In the genomic region with DNA sequence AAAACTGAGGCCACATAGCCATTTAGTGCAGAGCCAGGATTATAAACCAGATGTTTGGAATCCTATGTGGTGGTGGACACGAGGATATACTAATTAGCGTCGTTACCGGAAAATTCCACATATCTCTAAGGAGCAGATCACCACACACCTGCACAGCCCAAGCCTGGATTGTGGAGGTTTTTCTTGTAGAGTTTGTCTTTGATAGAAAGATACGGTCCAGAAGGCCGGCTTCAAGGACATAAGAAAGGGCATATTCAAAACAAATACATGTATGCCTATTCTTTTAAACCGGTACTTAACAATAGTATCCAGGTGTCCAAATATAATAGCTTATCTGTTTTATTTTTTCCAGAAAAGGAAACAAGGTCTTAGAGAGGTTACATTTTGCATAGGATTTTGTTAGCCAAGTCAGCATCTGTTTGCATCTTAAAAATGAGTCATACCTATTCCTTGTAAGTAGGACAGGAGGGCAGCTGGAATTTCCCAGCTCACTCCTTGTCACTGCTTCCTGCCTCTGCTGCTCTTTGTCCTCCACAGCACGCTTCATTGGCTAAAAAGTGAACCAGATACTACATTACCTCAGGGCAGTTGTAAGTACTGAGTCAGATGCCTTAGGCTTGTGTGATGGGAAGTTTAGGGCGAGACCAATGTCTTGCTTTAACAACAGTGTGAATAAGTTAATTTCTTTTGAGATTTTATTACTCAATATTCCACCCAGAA, we compare ENCODE assay signal across 8 cellular contexts. TPM values are rescaled to one million over a fixed set of nuclear protein-coding genes. Genes with fewer than 3 reads are reported as not detected.
DNase-seq lines count a peak whose midpoint lies in the region; ATAC-seq and TF ChIP-seq lines count a peak whose summit lies in the region.

No MANE protein-coding gene starts in this region.

- H3K9me2 ChIP-seq in MM.1S (replicated peaks; ENCODE audit: insufficient read depth, low read length) = no peaks in the 10 kb centered on the region

- no peaks in the 10 kb centered on the region for H3K36me3 ChIP-seq in MM.1S (replicated peaks; ENCODE audit: insufficient read depth, low read length)

- H3K9ac ChIP-seq in MM.1S (ENCODE audit: low read length) = no peak overlapping the region

- no peaks in the 10 kb centered on the region for H3K9me3 ChIP-seq in MM.1S (replicated peaks; ENCODE audit: insufficient read depth, low read length)

- H3K27me3 ChIP-seq in MM.1S (replicated peaks; ENCODE audit: insufficient read depth, low read length) = no peaks in the 10 kb centered on the region

- no peak overlapping the region for H2AFZ ChIP-seq in MM.1S (ENCODE audit: low read length)

- no peaks in the 10 kb centered on the region for H3K79me2 ChIP-seq in MM.1S (ENCODE audit: low read length)

- TF ChIP-seq CTCF in MM.1S (IDR thresholded peaks at IDR 0.05; ENCODE audit: low read length) = no peak

- ATAC-seq in HG03045 (IDR thresholded peaks at IDR 0.05; ENCODE audit: unreplicated experiment) = peak; percentile 54

- no peak overlapping the region for H3K4me2 ChIP-seq in MM.1S (ENCODE audit: low read depth, low read length)

- H3K4me1 ChIP-seq in MM.1S (ENCODE audit: low read length) = no peaks in the 10 kb centered on the region

- no peaks in the 10 kb centered on the region for H4K20me1 ChIP-seq in MM.1S (ENCODE audit: insufficient read depth, low read length)

- no peaks in the 10 kb centered on the region for H3F3A ChIP-seq in MM.1S (ENCODE audit: insufficient read depth, low read length)

- DNase-seq in activated naive CD4-positive, alpha-beta T cell treated with Interleukin-2 at 50 U/mL for 16 hours = peak; percentile 50
- DNase-seq in activated naive CD4-positive, alpha-beta T cell (lab: John Stamatoyannopoulos, UW) = no peak
- DNase-seq in activated T-cell treated with anti-CD3 and anti-CD28 coated beads for 4 hours (peak; percentile 17), glomerular endothelial cell (ENCODE audit: extremely low read depth, low read depth, low spot score) (peak; percentile 98), smooth muscle cell of the brain vasculature (ENCODE audit: low read depth, low spot score) (peak; percentile 65), MM.1S (no peak), MV-4-11 (lab: John Stamatoyannopoulos, UW) (no peak)

- no peak overlapping the region for H3K27ac ChIP-seq in MM.1S (ENCODE audit: low read length)

- H3K4me3 ChIP-seq in MM.1S (ENCODE audit: low read length) = no peak overlapping the region

RNA-seq across cellular contexts. Expression of a gene that starts 3.6 kb away (rescaled TPM):
- 0.23 and 0.82 TPM in 2 replicates for total RNA-seq in glomerular endothelial cell

Comparison
In these comparisons a context has a peak if more than half of its experiments do, and no peak if none do; other contexts are left out.
1. DNase-seq: peak in activated naive CD4-positive, alpha-beta T cell treated with Interleukin-2 at 50 U/mL for 16 hours (single experiment), activated T-cell treated with anti-CD3 and anti-CD28 coated beads for 4 hours (single experiment), glomerular endothelial cell (single experiment) and smooth muscle cell of the brain vasculature (single experiment); none in activated naive CD4-positive, alpha-beta T cell (0 of 4), MM.1S (single experiment) and MV-4-11 (single experiment).